9 cellular contexts compared by ENCODE assay signal in the genomic region with DNA sequence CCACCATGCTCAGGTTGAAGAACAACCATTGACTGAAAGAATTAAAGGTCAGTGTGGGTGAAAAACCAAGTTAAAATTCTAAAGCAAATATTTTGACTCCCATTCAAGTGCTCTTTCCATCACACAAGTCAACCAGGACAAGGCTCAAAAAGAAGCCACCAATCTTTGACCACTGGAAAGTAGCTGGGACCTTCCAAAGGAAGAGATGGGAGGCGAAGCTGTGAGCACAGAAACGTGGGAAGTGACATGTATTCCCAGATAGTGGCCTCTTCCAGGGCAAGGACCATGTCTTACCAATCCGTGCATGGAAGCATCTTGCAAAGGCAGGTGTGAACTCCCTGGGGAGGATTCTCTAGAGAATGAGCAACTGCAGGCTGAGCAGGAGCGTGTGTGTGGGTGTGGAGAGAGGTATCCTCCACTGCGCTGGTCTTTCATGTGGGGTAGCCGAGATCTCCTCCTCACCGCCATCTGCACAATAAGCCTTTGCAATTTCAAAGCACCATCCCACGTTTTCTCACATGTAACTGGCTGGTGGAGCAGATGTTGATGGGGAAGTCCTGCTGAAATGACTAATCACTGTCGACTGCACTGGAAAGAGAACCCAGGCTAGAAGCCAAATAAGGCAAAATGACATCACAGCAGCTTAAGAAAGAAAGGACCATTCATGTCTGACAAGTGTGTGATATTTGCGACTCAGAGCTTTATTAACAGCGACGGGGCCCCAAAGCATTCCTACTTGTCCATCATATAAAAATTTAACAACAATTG.
DNase-seq lines count a peak whose midpoint lies in the region; ATAC-seq, FAIRE-seq and TF ChIP-seq lines count a peak whose summit lies in the region.
"Had no signal": no experiment of that assay in that cellular context is flagged by ENCODE, and none has a peak within 500 bp of the region (broad histone marks: within the 10 kb centered on the region; RNA-seq: fewer than 3 reads in every experiment).

No MANE protein-coding gene starts in this region.

- ATAC-seq in A549 (no peak; a peak in 1 of 6 replicates), GM18907 (IDR thresholded peaks at IDR 0.05; ENCODE audit: unreplicated experiment) (peak; percentile 87), HG03066 (IDR thresholded peaks at IDR 0.05; ENCODE audit: low read depth, unreplicated experiment) (peak; percentile 87)

- 0 out of 3 replicates have a peak, but pooled peaks cover 5% of the 10 kb centered on the region for H3K4me1 ChIP-seq in A549

- TF ChIP-seq POLR2A in A549 (IDR thresholded peaks at IDR 0.05; ENCODE audit: low read length) = no peak

- DNase-seq in A549 (ENCODE audit: low read depth in 1 of 2, low spot score in 1 of 2) (peak in 1 of 2 experiments; percentile 44), SKM-1 (lab: John Stamatoyannopoulos, UW; ENCODE audit: unreplicated experiment) (peak; percentile 19), dorsolateral prefrontal cortex (peak in 9 of 10 donors; percentile 23 to 80 (median 58)), NCI-H1930 (lab: John Stamatoyannopoulos, UW) (no peak), HuH-7.5 (ENCODE audit: low spot score) (no peak)
- peak; percentile 19 to 41 for DNase-seq in stimulated activated CD8-positive, alpha-beta memory T cell treated with anti-CD3 and anti-CD28 coated beads, Interleukin-4, amount 100 ng/mL, for 4 hours (ENCODE audit: low read depth in 2 of 2, low spot score in 1 of 2)

- TF ChIP-seq CTCF in A549 (IDR thresholded peaks at IDR 0.05) (no peak), dorsolateral prefrontal cortex (IDR thresholded peaks at IDR 0.05 in 54 of 56, conservative IDR thresholded peaks at IDR 0.05 in 2 of 56; ENCODE audit: low read depth in 1 of 56, partially characterized antibody in 56 of 56) (no peak)

- POLR2A ChIA-PET in A549 (lab: Yijun Ruan, JAX) = no interaction called here

- CTCF ChIA-PET in A549 (lab: Yijun Ruan, JAX) = interaction anchor here (1.1 kb wide), 1 partner anchor 193 kb away, joined by 4 read pairs; no protein-coding TSS in a partner anchor

- TF ChIP-seq RAD21 in A549 (conservative IDR thresholded peaks at IDR 0.05 in 1 of 2, IDR thresholded peaks at IDR 0.05 in 1 of 2) = no peak

- no peaks in the 10 kb centered on the region for H3K9me3 ChIP-seq in A549

- 56% methylated on average over 12 of the region's 12 CpGs for WGBS in A549 (ENCODE audit: missing lambda C conversion rate)

- no peak for TF ChIP-seq EP300 in A549 (IDR thresholded peaks at IDR 0.05)

- intact Hi-C loops in dorsolateral prefrontal cortex (cut with DNase I) = loop anchor here in 1 of 2 donors (10.0 kb wide), 1 partner anchor 174 kb away; no protein-coding TSS in a partner anchor

- peaks cover 0 to 4% (median 0%) of the 10 kb centered on the region in 45 donors for H3K27me3 ChIP-seq in dorsolateral prefrontal cortex

- H3K4me3 ChIP-seq in A549 = no peak overlapping the region
- no peak overlapping the region for H3K4me3 ChIP-seq in dorsolateral prefrontal cortex

- no peak overlapping the region for H3K27ac ChIP-seq in A549
- H3K27ac ChIP-seq in dorsolateral prefrontal cortex = no peak overlapping the region

- H3K4me2 ChIP-seq in A549 = no peak overlapping the region

- FAIRE-seq in A549 (lab: Jason Lieb, UNC) = no peak
- FAIRE-seq: G401.6 had no signal

TF ChIP-seq in A549, 52 proteins besides CTCF, POLR2A, EP300 and RAD21:
- no peak for TF ChIP-seq FOSB (CRISPR knock-in tag; IDR thresholded peaks at IDR 0.05)
- peak; percentile 8 for TF ChIP-seq ZFP36 (IDR thresholded peaks at IDR 0.05; ENCODE audit: borderline replicate concordance, partially characterized antibody)
- TF ChIP-seq RFX5 (IDR thresholded peaks at IDR 0.05) = no peak
- TF ChIP-seq KDM1A (IDR thresholded peaks at IDR 0.05; ENCODE audit: low read depth) = no peak

Comparison
In these comparisons a context has a peak if more than half of its experiments do, and no peak if none do; other contexts are left out.
1. ATAC-seq: peak in GM18907 (single experiment) and HG03066 (single experiment); none in A549 (0 of 2).
2. DNase-seq: peak in SKM-1 (single experiment), dorsolateral prefrontal cortex (9 of 10) and stimulated activated CD8-positive, alpha-beta memory T cell treated with anti-CD3 and anti-CD28 coated beads, Interleukin-4, amount 100 ng/mL, for 4 hours (2 of 2); none in NCI-H1930 (0 of 2) and HuH-7.5 (single experiment).